ENCODE assay signal across 13 cellular contexts in the genomic region with DNA sequence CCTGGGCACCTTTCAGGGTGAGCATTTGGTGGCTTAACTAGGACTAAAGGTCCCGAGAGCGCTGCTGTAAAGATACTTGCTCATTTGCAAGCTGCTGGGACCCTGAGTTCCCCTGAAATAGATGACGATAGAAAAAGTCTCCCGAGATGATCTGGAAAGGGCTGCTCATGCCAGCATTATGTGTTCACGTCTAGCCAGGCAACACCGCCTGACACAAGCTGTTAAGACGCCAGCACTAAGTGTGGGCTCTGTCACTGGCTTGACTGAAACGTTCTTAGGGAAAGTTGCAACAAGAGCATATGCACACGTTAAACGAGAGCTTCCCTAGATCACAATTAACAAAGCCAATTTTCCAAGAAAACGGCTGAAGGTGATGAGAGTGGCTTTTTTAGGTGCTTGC.
DNase-seq lines count a peak whose midpoint lies in the region; ATAC-seq and TF ChIP-seq lines count a peak whose summit lies in the region.
"Had no signal": no experiment of that assay in that cellular context is flagged by ENCODE, and none has a peak within 500 bp of the region (broad histone marks: within the 10 kb centered on the region; RNA-seq: fewer than 3 reads in every experiment).

No MANE protein-coding gene starts in this region.

- H3K4me1 ChIP-seq in suprapubic skin = no peaks in the 10 kb centered on the region

- no peak for TF ChIP-seq EP300 in suprapubic skin (IDR thresholded peaks at IDR 0.05)

- H3K4me3 ChIP-seq in suprapubic skin = no peak overlapping the region
- H3K4me3 ChIP-seq: BLaER1 treated with 17β-estradiol and CSF1 and Interleukin-3, amounts not matched to agents 10 nM and 100 nM had no signal

- H3K4me1 Mint-ChIP-seq in brain (no peaks in the 10 kb centered on the region), memory B cell (peaks cover 7% of the 10 kb centered on the region)
- no peaks in the 10 kb centered on the region for H3K4me1 Mint-ChIP-seq in activated T-cell treated with anti-CD3 and anti-CD28 coated beads, Interleukin-2, amount 50 U/mL, for 24 hours (ENCODE audit: low read depth)

- no peaks in the 10 kb centered on the region for H3K9me3 ChIP-seq in suprapubic skin
- H3K9me3 ChIP-seq: BLaER1 treated with 17β-estradiol and CSF1 and Interleukin-3, amounts not matched to agents 10 nM and 100 nM had no signal

- H3K36me3 ChIP-seq in suprapubic skin = peaks cover 16% of the 10 kb centered on the region

- H3K4me3 Mint-ChIP-seq in brain (no peak overlapping the region), memory B cell (no peak overlapping the region)
- no peak overlapping the region for H3K4me3 Mint-ChIP-seq in activated T-cell treated with anti-CD3 and anti-CD28 coated beads, Interleukin-2, amount 50 U/mL, for 24 hours
- H3K4me3 Mint-ChIP-seq: CD4-positive, CD25-positive, alpha-beta regulatory T cell; HFFc6 had no signal

- H3K9me3 Mint-ChIP-seq in brain (no peaks in the 10 kb centered on the region), memory B cell (no peaks in the 10 kb centered on the region)
- no peaks in the 10 kb centered on the region for H3K9me3 Mint-ChIP-seq in activated T-cell treated with anti-CD3 and anti-CD28 coated beads, Interleukin-2, amount 50 U/mL, for 24 hours
- H3K9me3 Mint-ChIP-seq: CD4-positive, CD25-positive, alpha-beta regulatory T cell; HFFc6 had no signal

- H3K27ac Mint-ChIP-seq in brain (peak overlapping the region in 3 of 5 experiments; percentile 19 to 83 (median 60)), memory B cell (peak overlapping the region; percentile 38)
- no peak overlapping the region for H3K27ac Mint-ChIP-seq in activated T-cell treated with anti-CD3 and anti-CD28 coated beads, Interleukin-2, amount 50 U/mL, for 24 hours
- H3K27ac Mint-ChIP-seq: CD4-positive, CD25-positive, alpha-beta regulatory T cell; HFFc6 had no signal

- no peak overlapping the region for H3K27ac ChIP-seq in suprapubic skin
- H3K27ac ChIP-seq: BLaER1 treated with 17β-estradiol and CSF1 and Interleukin-3, amounts not matched to agents 10 nM and 100 nM had no signal

- TF ChIP-seq POLR2A in suprapubic skin (IDR thresholded peaks at IDR 0.05) (no peak), GM18505 (IDR thresholded peaks at IDR 0.05; ENCODE audit: borderline replicate concordance, extremely low read depth, insufficient read depth, insufficient read length) (no peak)

- peaks cover 40% of the 10 kb centered on the region for H3K36me3 Mint-ChIP-seq in brain
- H3K36me3 Mint-ChIP-seq in memory B cell = peaks cover 33% of the 10 kb centered on the region
- peaks cover 70% of the 10 kb centered on the region for H3K36me3 Mint-ChIP-seq in activated T-cell treated with anti-CD3 and anti-CD28 coated beads, Interleukin-2, amount 50 U/mL, for 24 hours (ENCODE audit: low read depth)

- no peaks in the 10 kb centered on the region for H3K27me3 ChIP-seq in suprapubic skin
- H3K27me3 ChIP-seq: BLaER1 treated with 17β-estradiol and CSF1 and Interleukin-3, amounts not matched to agents 10 nM and 100 nM had no signal

- ATAC-seq in memory B cell (ENCODE audit: low read depth) (no peak), GM18858 (IDR thresholded peaks at IDR 0.05; ENCODE audit: unreplicated experiment) (no peak), GM18505 (IDR thresholded peaks at IDR 0.05; ENCODE audit: unreplicated experiment) (no peak)

- peak; percentile 33 for DNase-seq in G401 (ENCODE audit: low spot score)
- no peak for DNase-seq in memory B cell (ENCODE audit: low spot score in 2 of 2)
- DNase-seq in suprapubic skin (ENCODE audit: low spot score in 2 of 2) = peak; percentile 31 to 47
- no peak for DNase-seq in activated T-cell treated with anti-CD3 and anti-CD28 coated beads, Interleukin-2, amount 50 U/mL, for 24 hours
- DNase-seq: Calu3; CD4-positive, CD25-positive, alpha-beta regulatory T cell; DMS 273 treated with DMSO at 0.1 percent for 48 hours; HCEC 1CT; HFFc6 had no signal

- in situ Hi-C loops in G401 (cut with HindIII; ENCODE audit: low sequenced_read_pairs) = no loop called here

- WGBS in suprapubic skin = 91% methylated on average over 11 of the region's 11 CpGs

- H3K27me3 Mint-ChIP-seq in brain (no peaks in the 10 kb centered on the region), memory B cell (no peaks in the 10 kb centered on the region)
- no peaks in the 10 kb centered on the region for H3K27me3 Mint-ChIP-seq in activated T-cell treated with anti-CD3 and anti-CD28 coated beads, Interleukin-2, amount 50 U/mL, for 24 hours
- H3K27me3 Mint-ChIP-seq: CD4-positive, CD25-positive, alpha-beta regulatory T cell had no signal

- TF ChIP-seq CTCF in brain (conservative IDR thresholded peaks at IDR 0.05) (no peak), suprapubic skin (IDR thresholded peaks at IDR 0.05) (no peak)

Comparison
In these comparisons a context has a peak if more than half of its experiments do, and no peak if none do; other contexts are left out.
1. DNase-seq: peak in G401 (single experiment) and suprapubic skin (2 of 2); none in memory B cell (0 of 2) and activated T-cell treated with anti-CD3 and anti-CD28 coated beads, Interleukin-2, amount 50 U/mL, for 24 hours (single experiment).